Comparison of ENCODE assay signal across 10 cellular contexts in the genomic region with DNA sequence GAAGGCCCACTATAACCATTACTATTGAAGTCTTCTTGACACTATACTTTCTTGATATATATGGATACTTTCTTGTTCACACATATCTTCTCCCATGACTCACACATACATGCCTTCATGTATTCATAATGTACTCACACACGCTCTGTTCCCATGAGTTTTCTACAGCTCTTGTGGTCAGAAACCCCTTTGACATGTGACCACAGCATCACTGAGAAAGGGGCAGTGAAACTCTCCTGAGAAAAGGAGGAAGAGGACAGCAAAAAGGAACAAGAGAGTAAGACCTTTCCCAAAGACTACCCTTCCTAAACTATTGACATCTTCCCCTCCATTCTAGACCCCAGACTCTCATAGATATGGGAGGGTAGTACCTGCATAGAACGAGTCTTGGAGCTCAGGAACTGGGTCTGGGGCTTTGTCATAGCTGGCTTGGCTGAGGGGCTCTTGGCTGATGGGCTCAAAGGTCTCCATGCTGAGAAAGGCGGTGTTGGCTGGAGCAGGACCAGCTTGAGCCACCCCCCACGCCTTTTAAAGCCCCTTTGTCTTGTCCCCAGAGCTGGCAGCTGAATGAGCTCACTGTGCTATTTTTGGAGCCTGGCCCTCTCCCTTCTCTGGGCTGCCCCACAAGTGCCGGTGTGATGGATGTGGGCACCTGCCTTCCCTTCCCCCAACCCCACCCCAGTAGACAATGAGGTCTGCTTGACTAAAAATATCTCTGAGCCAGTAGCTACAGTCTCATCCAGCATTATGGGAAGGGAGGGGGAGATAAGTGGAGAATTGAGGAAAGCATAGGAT. TPM values are rescaled to one million over a fixed set of nuclear protein-coding genes. Genes with fewer than 3 reads are reported as not detected.
A peak's percentile ranks its signal among the peaks of the same experiment; 100 is the strongest.
DNase-seq lines count a peak whose midpoint lies in the region; ATAC-seq, FAIRE-seq and TF ChIP-seq lines count a peak whose summit lies in the region.
"Had no signal": no experiment of that assay in that cellular context is flagged by ENCODE, and none has a peak within 500 bp of the region (broad histone marks: within the 10 kb centered on the region; RNA-seq: fewer than 3 reads in every experiment).

No MANE protein-coding gene starts in this region.

- no peaks in the 10 kb centered on the region for H3K27me3 Mint-ChIP-seq in osteocyte (ENCODE audit: unreplicated experiment)

- no peaks in the 10 kb centered on the region for H3K36me3 Mint-ChIP-seq in osteocyte (ENCODE audit: unreplicated experiment)

- H3K4me1 ChIP-seq in heart right ventricle (peaks cover 9 to 64% (median 32%) of the 10 kb centered on the region in 9 donors), small intestine (ENCODE audit: control insufficient read depth in 2 of 2, insufficient read depth in 1 of 2, low read depth in 1 of 2, low read length in 1 of 2) (no peaks in the 10 kb centered on the region)

- 39 to 43% methylated on average over 5 of the region's 5 CpGs for WGBS in heart right ventricle, 2 donors
- 70 to 76% (median 70%) methylated on average over 5 of the region's 5 CpGs for WGBS in small intestine, 3 donors

- ATAC-seq in GM18868 (IDR thresholded peaks at IDR 0.05; ENCODE audit: unreplicated experiment) (peak; percentile 50), heart right ventricle (peak; percentile 42 to 75 (median 62)), HG02588 (IDR thresholded peaks at IDR 0.05; ENCODE audit: unreplicated experiment) (no peak)

- H3K27ac Mint-ChIP-seq in osteocyte (ENCODE audit: unreplicated experiment), result no peak overlapping the region

- H3K36me3 ChIP-seq in heart right ventricle (peaks cover 0 to 4% (median 0%) of the 10 kb centered on the region in 9 donors), small intestine (ENCODE audit: control insufficient read depth in 2 of 2, insufficient read depth in 2 of 2, low read length in 2 of 2) (no peaks in the 10 kb centered on the region)

- no peaks in the 10 kb centered on the region for H3K9me3 ChIP-seq in heart right ventricle
- no peaks in the 10 kb centered on the region for H3K9me3 ChIP-seq in small intestine (ENCODE audit: control insufficient read depth, low read depth)

- H3K27ac ChIP-seq in heart right ventricle, result peak overlapping the region; percentile 64 to 97 (median 88)
- no peak overlapping the region for H3K27ac ChIP-seq in small intestine (ENCODE audit: low read depth in 1 of 2, low read length in 1 of 2)

- no peaks in the 10 kb centered on the region for H3K9me3 Mint-ChIP-seq in osteocyte (ENCODE audit: unreplicated experiment)

- H3K4me3 ChIP-seq in heart right ventricle (peak overlapping the region in 7 of 10 donors; percentile 14 to 87 (median 29)), small intestine (ENCODE audit: low read depth in 1 of 2, low read length in 2 of 2) (no peak overlapping the region)

- H3K27me3 ChIP-seq in heart right ventricle (no peaks in the 10 kb centered on the region), small intestine (ENCODE audit: control insufficient read depth in 2 of 2, insufficient read depth in 2 of 2, low read length in 2 of 2) (no peaks in the 10 kb centered on the region)

- H3K4me3 Mint-ChIP-seq in osteocyte (ENCODE audit: unreplicated experiment), result no peak overlapping the region

- H3K4me1 Mint-ChIP-seq in osteocyte (ENCODE audit: unreplicated experiment), result peaks cover 4% of the 10 kb centered on the region

- no peak for FAIRE-seq in small intestine (lab: Jason Lieb, UNC)
- FAIRE-seq: islet of Langerhans had no signal

- intact Hi-C loops in heart right ventricle (cut with DNase I), result loop anchor here in 2 of 10 donors (5.0 to 10.0 kb wide), 3 partner anchors 64 to 92 kb away; a partner anchor contains a TSS

- DNase-seq in AG08395 (ENCODE audit: low spot score), result peak; percentile 46
- DNase-seq in OCI-M1 (lab: John Stamatoyannopoulos, UW), result peak; percentile 39
- peak; percentile 58 to 81 for DNase-seq in heart right ventricle
- no peak for DNase-seq in activated effector memory CD4-positive, alpha-beta T cell treated with Interleukin-2 at 50 U/mL for 16 hours
- DNase-seq in osteocyte (ENCODE audit: extremely low spot score, unreplicated experiment), result no peak
- DNase-seq in small intestine, result no peak

- TF ChIP-seq CTCF in heart right ventricle (IDR thresholded peaks at IDR 0.05) (no peak), osteocyte (IDR thresholded peaks at IDR 0.05) (no peak)

RNA-seq across cellular contexts. Expression of a gene that starts 5.1 kb away (rescaled TPM):
- total RNA-seq in heart right ventricle (100 to 1,000 TPM; 120 to 833 (median 469) TPM), osteocyte (not detected in 2 replicates)
- polyA plus RNA-seq in heart right ventricle (100 to 1,000 TPM in 1 of 2 donors, 10 to 100 TPM in 1; 61.6 to 147 TPM), small intestine (1 to 10 TPM in 1 of 3 donors, under 1 TPM in 1, not detected in 1; 0.04 to 1.6 TPM)

RNA-seq across cellular contexts. Expression of a gene that starts 9.5 kb away (rescaled TPM):
- total RNA-seq in heart right ventricle (1 to 10 TPM in 5 of 10 donors, under 1 TPM in 5; 0.41 to 3.4 (median 0.98) TPM), osteocyte (0.59 and 0.78 TPM in 2 replicates)
- polyA plus RNA-seq in heart right ventricle (under 1 TPM; 0.51 to 0.54 TPM), small intestine (under 1 TPM; 0.37 to 0.54 (median 0.45) TPM)
- total RNA-seq: T-helper 2 cell treated with Interferon-gamma antibody and Interleukin-4, amounts not matched to agents 100 ng/mL and 5 ng/mL, for 36 hours had no signal

RNA-seq across cellular contexts. Expression of a gene that starts 47.2 kb away (rescaled TPM):
- total RNA-seq in heart right ventricle (1 to 10 TPM; 2.4 to 4.2 (median 3.4) TPM), osteocyte (5.9 and 8.1 TPM in 2 replicates)
- polyA plus RNA-seq in heart right ventricle (10 to 100 TPM in 1 of 2 donors, 1 to 10 TPM in 1; 1.8 to 15.1 TPM), small intestine (10 to 100 TPM in 1 of 3 donors, 1 to 10 TPM in 2; 4.3 to 15.2 (median 5.4) TPM)

RNA-seq across cellular contexts. Expression of a gene that starts 59.6 kb away (rescaled TPM):
- total RNA-seq in heart right ventricle, result 10 to 100 TPM; 14.5 to 34.5 (median 19.4) TPM
- polyA plus RNA-seq in heart right ventricle, result 10 to 100 TPM in 1 of 2 donors, 1 to 10 TPM in 1; 7.9 to 16.3 TPM
- 9.4 and 11.2 TPM in 2 replicates for total RNA-seq in osteocyte
- polyA plus RNA-seq in small intestine, result 1 to 10 TPM; 2.4 to 9.4 (median 9.3) TPM

Comparison
In these comparisons a context has a peak if more than half of its experiments do, and no peak if none do; other contexts are left out.
1. DNase-seq: peak in AG08395 (single experiment), OCI-M1 (single experiment) and heart right ventricle (2 of 2); none in activated effector memory CD4-positive, alpha-beta T cell treated with Interleukin-2 at 50 U/mL for 16 hours (single experiment), osteocyte (single experiment) and small intestine (single experiment).
2. H3K27ac ChIP-seq: peak in heart right ventricle (10 of 10); none in small intestine (0 of 2).
3. H3K4me3 ChIP-seq: peak in heart right ventricle (7 of 10); none in small intestine (0 of 2).
4. RNA of a gene that starts 5.1 kb away (total RNA-seq): 120 to 833 TPM in heart right ventricle; not detected in osteocyte; every median in the first group is over 100 times any median in the second.